ENCODE assay signal across 13 cellular contexts in the genomic region with DNA sequence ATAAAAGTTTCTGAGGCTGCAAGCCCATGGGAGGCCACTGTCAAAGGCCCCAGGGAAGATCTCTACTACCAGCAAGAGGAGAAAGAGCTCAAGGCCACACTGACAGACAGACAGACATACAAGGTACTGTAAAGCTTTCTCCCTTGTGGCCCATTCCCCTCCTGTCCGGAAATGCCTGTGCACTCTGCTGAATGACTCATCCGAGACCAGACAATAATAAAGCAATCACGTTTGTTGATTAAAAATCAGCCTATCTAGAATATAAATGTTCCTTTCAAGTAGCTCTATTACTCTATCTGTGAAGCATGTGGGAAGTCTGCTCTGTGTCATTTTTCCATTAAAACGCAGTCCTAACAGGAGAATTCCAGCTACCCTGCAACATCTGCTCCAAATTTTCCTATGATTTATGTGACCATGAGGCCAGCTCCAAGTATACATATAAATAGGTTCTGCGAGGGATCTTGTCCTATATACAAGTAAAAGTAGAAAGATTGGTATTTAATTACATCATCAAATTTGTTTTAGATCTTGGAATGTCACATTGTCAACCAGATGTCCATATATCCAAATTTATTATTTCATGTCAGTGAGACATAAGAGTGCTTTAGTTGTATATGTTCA. TPM values are rescaled to one million over a fixed set of nuclear protein-coding genes. Genes with fewer than 3 reads are reported as not detected.
DNase-seq lines count a peak whose midpoint lies in the region; ATAC-seq and TF ChIP-seq lines count a peak whose summit lies in the region.
"Had no signal": no experiment of that assay in that cellular context is flagged by ENCODE, and none has a peak within 500 bp of the region (broad histone marks: within the 10 kb centered on the region; RNA-seq: fewer than 3 reads in every experiment).

No MANE protein-coding gene starts in this region.

- H3K4me3 Mint-ChIP-seq in MCF 10A (ENCODE audit: unreplicated experiment) = no peak overlapping the region
- peak overlapping the region in 1 of 5 experiments; percentile 11 for H3K4me3 Mint-ChIP-seq in brain

- H4K20me1 ChIP-seq in mammary epithelial cell (ENCODE audit: insufficient read depth, low read length) = no peaks in the 10 kb centered on the region

- H3K9me3 Mint-ChIP-seq in MCF 10A (ENCODE audit: unreplicated experiment) (peaks cover 8% of the 10 kb centered on the region), brain (peaks cover 0 to 3% (median 2%) of the 10 kb centered on the region in 5 experiments)

- no peaks in the 10 kb centered on the region for H3K36me3 ChIP-seq in mammary epithelial cell (ENCODE audit: insufficient read depth, low read length)
- no peaks in the 10 kb centered on the region for H3K36me3 ChIP-seq in upper lobe of left lung

- BruUV-seq in MCF 10A (replicated peaks; lab: Mats Ljungman, UMichigan) = no TSS peak
- no TSS peak for BruUV-seq in mammary epithelial cell (replicated peaks; lab: Mats Ljungman, UMichigan)

- TF ChIP-seq POLR2A in upper lobe of left lung (IDR thresholded peaks at IDR 0.05) = no peak

- POLR2A ChIA-PET in MCF 10A (lab: Yijun Ruan, JAX) = interaction anchor here (0.7 to 39.3 kb wide), 9 partner anchors 9 to 103 kb away, joined by 3 to 1604 read pairs (median 4); partner anchors contain the start of gene TGFBI

- DNase-seq in MCF 10A (ENCODE audit: unreplicated experiment) (peak; percentile 83), mammary epithelial cell (no peak), kidney tubule cell (ENCODE audit: low spot score) (peak; percentile 29), upper lobe of left lung (no peak), SW 1271 (lab: John Stamatoyannopoulos, UW) (no peak), DMS53 treated with DMSO at 0.1 percent for 48 hours (lab: John Stamatoyannopoulos, UW; ENCODE audit: unreplicated experiment) (no peak)
- DNase-seq: activated T-cell treated with anti-CD3 and anti-CD28 coated beads, Interleukin-2, amount 50 U/mL, for 1 hour; NCI-H748 treated with DMSO at 0.1 percent for 48 hours had no signal

- H3K4me3 ChIP-seq in mammary epithelial cell (replicated peaks in 1 of 3; ENCODE audit: insufficient read depth in 1 of 3, low read depth in 2 of 3, low read length in 3 of 3) (no peak overlapping the region), upper lobe of left lung (no peak overlapping the region)
- H3K4me3 ChIP-seq: coronary artery had no signal

- H3K27me3 ChIP-seq in mammary epithelial cell (ENCODE audit: insufficient read depth, low read length) = no peaks in the 10 kb centered on the region
- no peaks in the 10 kb centered on the region for H3K27me3 ChIP-seq in upper lobe of left lung

- dilution Hi-C loops in mammary epithelial cell (cut with HindIII; ENCODE audit: low sequenced_read_pairs) = no loop called here

- no peak for TF ChIP-seq EP300 in upper lobe of left lung (IDR thresholded peaks at IDR 0.05)

- H3K9ac ChIP-seq in mammary epithelial cell (ENCODE audit: insufficient read depth, low read length) = no peak overlapping the region
- H3K9ac ChIP-seq: KMS-11 had no signal

- no peak overlapping the region for H2AFZ ChIP-seq in mammary epithelial cell (ENCODE audit: low read depth, low read length)

- H3K4me1 Mint-ChIP-seq in MCF 10A (ENCODE audit: insufficient read depth, unreplicated experiment) (peaks cover 38% of the 10 kb centered on the region), brain (peaks cover 23% of the 10 kb centered on the region)

- H3K27me3 Mint-ChIP-seq in MCF 10A (ENCODE audit: insufficient read depth, unreplicated experiment) = no peaks in the 10 kb centered on the region
- H3K27me3 Mint-ChIP-seq in brain = peaks cover 3% of the 10 kb centered on the region

- H3K4me1 ChIP-seq in mammary epithelial cell (ENCODE audit: insufficient read depth, low read length) = no peaks in the 10 kb centered on the region
- peaks cover 0 to under 1% (median 0%) of the 10 kb centered on the region in 4 donors for H3K4me1 ChIP-seq in upper lobe of left lung

- CTCF ChIA-PET in MCF 10A (lab: Yijun Ruan, JAX) = interaction anchor here (0.6 to 2.4 kb wide), 14 partner anchors 9 to 443 kb away, joined by 3 to 13 read pairs (median 4); no protein-coding TSS in a partner anchor
- CTCF ChIA-PET in mammary epithelial cell (lab: Charles Lee; ENCODE audit: low non-redundant PET) = no interaction called here

- H3K27ac ChIP-seq in mammary epithelial cell (ENCODE audit: insufficient read depth, low read depth, low read length) (no peak overlapping the region), upper lobe of left lung (no peak overlapping the region)
- H3K27ac ChIP-seq: 22Rv1, KMS-11 had no signal

- TF ChIP-seq CTCF in MCF 10A (IDR thresholded peaks at IDR 0.05; ENCODE audit: unreplicated experiment) = no peak
- TF ChIP-seq CTCF in mammary epithelial cell (conservative IDR thresholded peaks at IDR 0.05 in 1 of 2, IDR thresholded peaks at IDR 0.05 in 1 of 2; ENCODE audit: extremely low read depth in 1 of 2, insufficient read depth in 1 of 2, low read depth in 1 of 2, low read length in 2 of 2) = no peak
- TF ChIP-seq CTCF in brain (conservative IDR thresholded peaks at IDR 0.05) = no peak
- no peak for TF ChIP-seq CTCF in upper lobe of left lung (IDR thresholded peaks at IDR 0.05)

- no peak overlapping the region for H3K4me2 ChIP-seq in mammary epithelial cell (ENCODE audit: insufficient read depth, low read depth, low read length)
- H3K4me2 ChIP-seq: KMS-11 had no signal

- peak; percentile 38 to 75 for ATAC-seq in upper lobe of left lung (ENCODE audit: low FRiP score in 2 of 2)
- ATAC-seq in GM21528 (IDR thresholded peaks at IDR 0.05; ENCODE audit: low FRiP score, unreplicated experiment) = no peak

- no peaks in the 10 kb centered on the region for H3K79me2 ChIP-seq in mammary epithelial cell (ENCODE audit: insufficient read depth, low read length)

- in situ Hi-C loops in mammary epithelial cell (cut with MboI; ENCODE audit: low sequenced_read_pairs in 2 of 2) = no loop called here

- H3K9me3 ChIP-seq in mammary epithelial cell (replicated peaks; ENCODE audit: insufficient read depth, low read length) = no peaks in the 10 kb centered on the region
- H3K9me3 ChIP-seq in upper lobe of left lung = no peaks in the 10 kb centered on the region

- H3K36me3 Mint-ChIP-seq in MCF 10A (ENCODE audit: insufficient read depth, unreplicated experiment) = peaks cover 6% of the 10 kb centered on the region
- H3K36me3 Mint-ChIP-seq in brain = no peaks in the 10 kb centered on the region

- peak overlapping the region; percentile 95 for H3K27ac Mint-ChIP-seq in MCF 10A (ENCODE audit: low read depth, unreplicated experiment)
- H3K27ac Mint-ChIP-seq in brain = peak overlapping the region in 3 of 5 experiments; percentile 6 to 92 (median 58)

- WGBS in mammary epithelial cell (ENCODE audit: low coverage, missing lambda C conversion rate) = 72% methylated on average over 5 of the region's 5 CpGs
- WGBS in upper lobe of left lung, 2 donors = 64 to 66% methylated on average over 5 of the region's 5 CpGs

- intact Hi-C loops in MCF 10A (cut with micrococcal nuclease) (no loop called here), mammary epithelial cell (cut with micrococcal nuclease) (no loop called here)

RNA-seq across cellular contexts. Expression of gene TGFBI, which starts 34.8 kb away (rescaled TPM):
- total RNA-seq in MCF 10A (2022) (623 and 892 TPM in 2 replicates), mammary epithelial cell (10 to 100 TPM; 56.0 to 77.3 TPM), upper lobe of left lung (100 to 1,000 TPM in 3 of 6 donors, 10 to 100 TPM in 3; 51.0 to 189 (median 126) TPM)
- polyA plus RNA-seq in mammary epithelial cell (264 TPM), brain (ENCODE audit: insufficient read depth, low read depth, low replicate concordance) (10.4 TPM)
- polyA minus RNA-seq in mammary epithelial cell = 390 TPM

RNA-seq across cellular contexts. Expression of gene LECT2, which starts 39.2 kb away (rescaled TPM):
- total RNA-seq in MCF 10A (2022) (not detected in 2 replicates), mammary epithelial cell (not detected), upper lobe of left lung (not detected)
- polyA plus RNA-seq in mammary epithelial cell (not detected), brain (ENCODE audit: insufficient read depth, low read depth, low replicate concordance) (not detected)
- polyA minus RNA-seq in mammary epithelial cell = not detected

Comparison
In these comparisons a context has a peak if more than half of its experiments do, and no peak if none do; other contexts are left out.
1. DNase-seq: peak in MCF 10A (single experiment) and kidney tubule cell (single experiment); none in mammary epithelial cell (single experiment), upper lobe of left lung (0 of 2), SW 1271 (0 of 2) and DMS53 treated with DMSO at 0.1 percent for 48 hours (single experiment).